13 cellular contexts compared by ENCODE assay signal in genomic region chr10:87925570-87925969, GRCh38.
DNase-seq lines count a peak whose midpoint lies in the region; ATAC-seq, FAIRE-seq and TF ChIP-seq lines count a peak whose summit lies in the region.
"Had no signal": no experiment of that assay in that cellular context is flagged by ENCODE, and none has a peak within 500 bp of the region (broad histone marks: within the 10 kb centered on the region; RNA-seq: fewer than 3 reads in every experiment).

No MANE protein-coding gene starts in this region.

- no peak overlapping the region for H3K4me3 ChIP-seq in keratinocyte (ENCODE audit: control insufficient read depth in 2 of 3, extremely low read depth in 1 of 3, insufficient read depth in 2 of 3, low read depth in 1 of 3, low read length in 3 of 3)
- H3K4me3 ChIP-seq: colonic mucosa, heart left ventricle had no signal

- H4K20me1 ChIP-seq in keratinocyte (ENCODE audit: control insufficient read depth, extremely low read depth, insufficient read depth, low read length) = no peaks in the 10 kb centered on the region

- dilution Hi-C loops in keratinocyte (cut with MboI; ENCODE audit: extremely low pct_ligation_motif_present, low sequenced_read_pairs) = no loop called here

- ATAC-seq in HG03342 (IDR thresholded peaks at IDR 0.05; ENCODE audit: unreplicated experiment) (no peak), sciatic nerve (no peak), HG03460 (IDR thresholded peaks at IDR 0.05; ENCODE audit: unreplicated experiment) (no peak)

- no peak overlapping the region for H3K27ac ChIP-seq in keratinocyte (ENCODE audit: control insufficient read depth, insufficient read depth, low read length)
- H3K27ac ChIP-seq: colonic mucosa, heart left ventricle had no signal

- intact Hi-C loops in sciatic nerve (cut with DNase I) = no loop called here

- DNase-seq in DMS79 (lab: John Stamatoyannopoulos, UW) (peak; percentile 60), NCI-H1694 treated with DMSO at 0.1 percent for 48 hours (lab: John Stamatoyannopoulos, UW) (peak; percentile 40), OCI-M1 (lab: John Stamatoyannopoulos, UW) (peak; percentile 29), keratinocyte (ENCODE audit: low read depth, low spot score) (no peak), sciatic nerve (ENCODE audit: low spot score) (no peak)
- no peak for DNase-seq in activated CD4-positive, alpha-beta T cell treated with anti-CD3 and anti-CD28 coated beads for 1 hour
- DNase-seq: colonic mucosa; heart left ventricle; NCI-H526; stimulated activated CD4-positive, alpha-beta T cell treated with anti-CD3 and anti-CD28 coated beads, Interleukin-12 subunit alpha, Interleukin-12 subunit beta, amount 100 ng/mL, for 4 hours; stimulated activated naive CD4-positive, alpha-beta T cell had no signal

- no peaks in the 10 kb centered on the region for H3K36me3 ChIP-seq in keratinocyte (ENCODE audit: control insufficient read depth in 2 of 2, extremely low read depth in 1 of 2, insufficient read depth in 2 of 2, low read length in 2 of 2)
- H3K36me3 ChIP-seq: colonic mucosa had no signal

- FAIRE-seq in keratinocyte (lab: Jason Lieb, UNC) = peak; percentile 36

- H3K4me2 ChIP-seq in keratinocyte (ENCODE audit: control insufficient read depth, extremely low read depth, insufficient read depth, low read depth, low read length) = no peak overlapping the region

- no peak for TF ChIP-seq CTCF in keratinocyte (optimal IDR thresholded peaks at IDR 0.05 in 1 of 3, IDR thresholded peaks at IDR 0.05 in 1 of 3, conservative IDR thresholded peaks at IDR 0.05 in 1 of 3; ENCODE audit: extremely low read depth in 1 of 3, insufficient read depth in 2 of 3, low read length in 3 of 3)

- H2AFZ ChIP-seq in keratinocyte (ENCODE audit: control insufficient read depth, low read length) = no peak overlapping the region

- H3K9me3 ChIP-seq in keratinocyte (ENCODE audit: control insufficient read depth, low read depth, low read length) = no peaks in the 10 kb centered on the region
- H3K9me3 ChIP-seq: colonic mucosa had no signal

- H3K27me3 ChIP-seq in keratinocyte (ENCODE audit: control insufficient read depth, extremely low read depth, insufficient read depth, low read length) = no peaks in the 10 kb centered on the region
- H3K27me3 ChIP-seq: colonic mucosa, heart left ventricle had no signal

- H3K9me1 ChIP-seq in keratinocyte (ENCODE audit: control insufficient read depth, extremely low read depth, insufficient read depth, low read length) = no peaks in the 10 kb centered on the region

- H3K79me2 ChIP-seq in keratinocyte (ENCODE audit: control insufficient read depth, insufficient read depth, low read length) = peaks cover 69% of the 10 kb centered on the region

- no peak overlapping the region for H3K9ac ChIP-seq in keratinocyte (ENCODE audit: control insufficient read depth, extremely low read depth, insufficient read depth, low read length)

- peaks cover 3% of the 10 kb centered on the region for H3K4me1 ChIP-seq in keratinocyte (ENCODE audit: control insufficient read depth, extremely low read depth, insufficient read depth, low read length)
- H3K4me1 ChIP-seq: colonic mucosa had no signal

Comparison
In these comparisons a context has a peak if more than half of its experiments do, and no peak if none do; other contexts are left out.
1. DNase-seq: peak in DMS79 (single experiment), NCI-H1694 treated with DMSO at 0.1 percent for 48 hours (single experiment) and OCI-M1 (single experiment); none in keratinocyte (single experiment), activated CD4-positive, alpha-beta T cell treated with anti-CD3 and anti-CD28 coated beads for 1 hour (single experiment) and sciatic nerve (single experiment).